27 cellular contexts compared by ENCODE assay signal in the genomic region with DNA sequence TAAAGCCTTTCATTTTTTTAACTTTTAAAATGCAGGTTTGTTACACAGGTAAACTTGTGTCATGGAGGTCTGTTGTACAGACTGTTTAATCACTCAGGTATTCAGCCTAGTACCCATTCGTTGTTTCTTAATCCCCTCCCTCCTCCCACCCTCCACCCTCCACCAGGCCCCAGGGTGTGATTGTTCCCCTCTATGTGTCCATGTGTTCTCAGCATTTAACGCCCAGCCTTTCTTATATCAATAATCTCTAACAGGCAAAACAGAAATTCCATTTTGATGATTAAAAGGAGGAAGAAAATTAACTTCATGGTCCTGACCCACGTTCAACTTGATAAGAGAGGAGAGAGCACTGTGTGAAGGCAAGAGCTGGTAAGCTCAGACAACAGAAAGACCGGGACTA.
DNase-seq lines count a peak whose midpoint lies in the region; ATAC-seq, FAIRE-seq and TF ChIP-seq lines count a peak whose summit lies in the region.
"Had no signal": no experiment of that assay in that cellular context is flagged by ENCODE, and none has a peak within 500 bp of the region (broad histone marks: within the 10 kb centered on the region; RNA-seq: fewer than 3 reads in every experiment).

No MANE protein-coding gene starts in this region.

- H3K36me3 Mint-ChIP-seq in osteocyte (ENCODE audit: unreplicated experiment): peaks cover 4% of the 10 kb centered on the region
- H3K36me3 Mint-ChIP-seq: CD4-positive, CD25-positive, alpha-beta regulatory T cell had no signal

- peaks cover 70% of the 10 kb centered on the region for H3K4me1 Mint-ChIP-seq in osteocyte (ENCODE audit: unreplicated experiment)

- no peak for TF ChIP-seq EP300 in A549 (IDR thresholded peaks at IDR 0.05)

- H3K4me2 ChIP-seq in A549 (peak overlapping the region; percentile 55; the same call in 1 of the 3 replicates), PC-3 (ENCODE audit: low read length) (peak overlapping the region; percentile 66; the same call in 1 of the 2 replicates)
- H3K4me2 ChIP-seq: BLaER1 had no signal

- no peaks in the 10 kb centered on the region for H3K9me2 ChIP-seq in PC-3 (replicated peaks; ENCODE audit: low read length)

- peak overlapping the region; percentile 82 for H3K9ac ChIP-seq in PC-3 (ENCODE audit: low read length)
- H3K9ac ChIP-seq: BLaER1 had no signal

- WGBS in A549 (ENCODE audit: missing lambda C conversion rate): 35% methylated on average over 4 of the region's 4 CpGs

- H3K27ac ChIP-seq in A549 (no peak overlapping the region), PC-3 (ENCODE audit: low read length) (peak overlapping the region; percentile 100)
- H3K27ac ChIP-seq: BLaER1, SK-N-MC had no signal

- H3K4me1 ChIP-seq in A549 (peaks cover 20% of the 10 kb centered on the region), PC-3 (ENCODE audit: insufficient read depth, low read length) (peaks cover 53% of the 10 kb centered on the region)

- no peaks in the 10 kb centered on the region for H4K20me1 ChIP-seq in PC-3 (ENCODE audit: low read length)
- H4K20me1 ChIP-seq: BLaER1 had no signal

- no peaks in the 10 kb centered on the region for H3K27me3 ChIP-seq in PC-3 (ENCODE audit: low read length)
- H3K27me3 ChIP-seq: BLaER1 had no signal

- H3F3A ChIP-seq in PC-3 (ENCODE audit: low read length, unreplicated experiment): peaks cover 2% of the 10 kb centered on the region

- intact Hi-C loops in PC-3 (cut with micrococcal nuclease): no loop called here

- FAIRE-seq in A549 (lab: Jason Lieb, UNC) (no peak), RCC 7860 (lab: Jason Lieb, UNC) (no peak)
- FAIRE-seq: GM12892, GM19239 had no signal

- H2AFZ ChIP-seq in PC-3 (ENCODE audit: low read length): no peak overlapping the region

- H3K9me3 ChIP-seq in A549 (no peaks in the 10 kb centered on the region), PC-3 (ENCODE audit: low read length) (no peaks in the 10 kb centered on the region)
- H3K9me3 ChIP-seq: BLaER1 had no signal

- H3K4me3 ChIP-seq in A549 (no peak overlapping the region), PC-3 (ENCODE audit: low read length) (no peak overlapping the region), epithelial cell of esophagus (ENCODE audit: low read length) (no peak overlapping the region)
- H3K4me3 ChIP-seq: BLaER1, SK-N-MC had no signal

- H3K4me3 Mint-ChIP-seq in osteocyte (ENCODE audit: unreplicated experiment): no peak overlapping the region

- H3K27ac Mint-ChIP-seq in osteocyte (ENCODE audit: unreplicated experiment): peak overlapping the region; percentile 42

- POLR2A ChIA-PET in A549 (lab: Yijun Ruan, JAX): no interaction called here
- POLR2A ChIA-PET in PC-3 (lab: Charles Lee; ENCODE audit: unreplicated experiment): no interaction called here

- no TSS peak for BruUV-seq in PC-3 (replicated peaks; lab: Mats Ljungman, UMichigan)

- CTCF ChIA-PET in A549 (lab: Yijun Ruan, JAX) (no interaction called here), PC-3 (lab: Charles Lee) (no interaction called here)

- no peak for TF ChIP-seq POLR2A in A549 (IDR thresholded peaks at IDR 0.05; ENCODE audit: low read length)

- no peak for TF ChIP-seq RAD21 in A549 (conservative IDR thresholded peaks at IDR 0.05 in 1 of 2, IDR thresholded peaks at IDR 0.05 in 1 of 2)

- H3K9me3 Mint-ChIP-seq in osteocyte (ENCODE audit: unreplicated experiment): no peaks in the 10 kb centered on the region
- H3K9me3 Mint-ChIP-seq: CD4-positive, CD25-positive, alpha-beta regulatory T cell had no signal

- peaks cover 91% of the 10 kb centered on the region for H3K79me2 ChIP-seq in PC-3 (ENCODE audit: low read length)

- ATAC-seq in A549: no peak
- no peak for ATAC-seq in PC-3
- no peak for ATAC-seq in HG03097 (IDR thresholded peaks at IDR 0.05; ENCODE audit: low FRiP score, unreplicated experiment)
- ATAC-seq: Panc1 had no signal

- DNase-seq in A549 (ENCODE audit: low read depth in 1 of 2, low spot score in 1 of 2): no peak
- no peak for DNase-seq in PC-3
- peak; percentile 62 for DNase-seq in epithelial cell of esophagus (ENCODE audit: low read depth)
- no peak for DNase-seq in osteocyte (ENCODE audit: extremely low spot score, unreplicated experiment)
- DNase-seq in NCI-H128 (lab: John Stamatoyannopoulos, UW; ENCODE audit: unreplicated experiment): no peak
- no peak for DNase-seq in NCI-H187 (lab: John Stamatoyannopoulos, UW)
- DNase-seq in RCC 7860 (ENCODE audit: low spot score): no peak
- DNase-seq: ACHN; CD4-positive, CD25-positive, alpha-beta regulatory T cell; DMS153; DND-41; H7; Karpas-422; NCI-H1092 treated with DMSO at 0.1 percent for 48 hours; NCI-H1436 treated with DMSO at 0.1 percent for 48 hours; NCI-H1930; NCI-H2107; NCI-H524; NCI-H748 treated with DMSO at 0.1 percent for 48 hours; NK-92 treated with Interleukin-12 subunit alpha and Interleukin-12 subunit beta, amount 100 ng/mL, for 24 hours; SIG-M5 had no signal

- no peaks in the 10 kb centered on the region for H3K27me3 Mint-ChIP-seq in osteocyte (ENCODE audit: unreplicated experiment)
- H3K27me3 Mint-ChIP-seq: CD4-positive, CD25-positive, alpha-beta regulatory T cell had no signal

- TF ChIP-seq CTCF in A549 (IDR thresholded peaks at IDR 0.05) (no peak), PC-3 (conservative IDR thresholded peaks at IDR 0.05; ENCODE audit: low read depth, low read length) (no peak), epithelial cell of esophagus (IDR thresholded peaks at IDR 0.05; ENCODE audit: insufficient read depth, low read depth, low read length, missing control alignments) (no peak), osteocyte (IDR thresholded peaks at IDR 0.05) (no peak)

- no peaks in the 10 kb centered on the region for H3K36me3 ChIP-seq in PC-3 (ENCODE audit: low read depth, low read length)
- H3K36me3 ChIP-seq: BLaER1 had no signal

TF ChIP-seq in A549, 52 proteins besides CTCF, POLR2A, EP300 and RAD21:
- TF ChIP-seq CBX2 (IDR thresholded peaks at IDR 0.05; ENCODE audit: borderline replicate concordance, low read depth): no peak
